Comparison of ENCODE assay signal across 10 cellular contexts in the genomic region with DNA sequence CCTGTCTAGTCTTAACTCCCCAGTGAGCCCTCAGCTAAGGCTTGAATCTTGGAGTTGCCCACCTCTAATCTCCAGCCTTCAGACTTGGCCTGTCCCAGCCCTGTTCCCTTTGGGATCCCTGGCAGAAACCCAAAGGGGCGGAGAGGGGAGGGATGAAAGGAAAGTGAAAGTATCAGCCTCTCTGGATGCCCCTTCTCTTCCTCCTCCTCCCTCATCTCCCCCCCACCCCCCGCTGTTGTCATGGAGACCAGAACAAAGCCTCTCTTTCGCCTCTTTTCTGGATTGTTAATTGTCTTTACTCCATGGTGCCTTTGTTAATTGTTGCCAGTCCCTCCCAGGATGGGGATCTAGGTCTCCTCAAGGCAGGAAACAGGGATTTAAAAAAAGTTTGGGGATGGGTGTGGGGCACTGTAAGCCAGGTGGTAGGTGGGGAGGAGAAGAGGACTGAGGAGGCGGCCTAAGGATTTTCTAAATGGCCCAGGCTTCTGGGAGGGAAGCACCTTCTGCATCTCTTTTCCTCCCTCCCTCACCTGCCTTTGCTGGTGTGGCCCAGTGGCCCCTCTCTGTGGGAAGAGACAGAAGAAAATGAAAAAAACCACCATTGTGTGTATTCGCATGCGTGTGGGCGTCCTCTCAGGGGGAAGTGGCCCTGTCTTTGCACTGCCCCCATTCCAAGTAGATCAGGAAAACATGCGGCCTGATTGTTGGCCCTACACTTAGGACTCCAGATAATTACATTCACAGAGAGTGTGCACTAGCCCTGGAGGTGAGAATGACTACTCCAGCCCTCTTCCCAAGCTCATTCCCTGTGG. TPM values are rescaled to one million over a fixed set of nuclear protein-coding genes. Genes with fewer than 3 reads are reported as not detected.
DNase-seq lines count a peak whose midpoint lies in the region; ATAC-seq and TF ChIP-seq lines count a peak whose summit lies in the region.
"Had no signal": no experiment of that assay in that cellular context is flagged by ENCODE, and none has a peak within 500 bp of the region (broad histone marks: within the 10 kb centered on the region; RNA-seq: fewer than 3 reads in every experiment).

No MANE protein-coding gene starts in this region.

- H3K27ac Mint-ChIP-seq in activated naive CD8-positive, alpha-beta T cell treated with anti-CD3 and anti-CD28 coated beads, Interleukin-2, amount 50 U/mL, for 24 hours = no peak overlapping the region
- H3K27ac Mint-ChIP-seq: activated naive CD4-positive, alpha-beta T cell treated with anti-CD3 and anti-CD28 coated beads, Interleukin-2, amount 10 ng/mL, durations not matched to agents 7 days and 5 days had no signal

- peak in 1 of 2 donors; percentile 30 for TF ChIP-seq EP300 in tibial nerve (IDR thresholded peaks at IDR 0.05)

- ATAC-seq in activated naive CD8-positive, alpha-beta T cell treated with anti-CD3 and anti-CD28 coated beads, Interleukin-2, amount 50 U/mL, for 24 hours = no peak

- H3K27me3 ChIP-seq in tibial nerve = no peaks in the 10 kb centered on the region

- H3K4me1 Mint-ChIP-seq in activated naive CD8-positive, alpha-beta T cell treated with anti-CD3 and anti-CD28 coated beads, Interleukin-2, amount 50 U/mL, for 24 hours = peaks cover 9% of the 10 kb centered on the region
- H3K4me1 Mint-ChIP-seq: activated naive CD4-positive, alpha-beta T cell treated with anti-CD3 and anti-CD28 coated beads, Interleukin-2, amount 10 ng/mL, durations not matched to agents 7 days and 5 days had no signal

- TF ChIP-seq POLR2A in tibial nerve (IDR thresholded peaks at IDR 0.05) = no peak

- no peaks in the 10 kb centered on the region for H3K36me3 Mint-ChIP-seq in activated naive CD8-positive, alpha-beta T cell treated with anti-CD3 and anti-CD28 coated beads, Interleukin-2, amount 50 U/mL, for 24 hours (ENCODE audit: low read depth)
- H3K36me3 Mint-ChIP-seq: activated naive CD4-positive, alpha-beta T cell treated with anti-CD3 and anti-CD28 coated beads, Interleukin-2, amount 10 ng/mL, durations not matched to agents 7 days and 5 days had no signal

- TF ChIP-seq CTCF in astrocyte of the spinal cord (IDR thresholded peaks at IDR 0.05; ENCODE audit: low read depth, low read length) = no peak
- no peak for TF ChIP-seq CTCF in tibial nerve (IDR thresholded peaks at IDR 0.05)

- H3K4me3 Mint-ChIP-seq in activated naive CD8-positive, alpha-beta T cell treated with anti-CD3 and anti-CD28 coated beads, Interleukin-2, amount 50 U/mL, for 24 hours = no peak overlapping the region
- H3K4me3 Mint-ChIP-seq: activated naive CD4-positive, alpha-beta T cell treated with anti-CD3 and anti-CD28 coated beads, Interleukin-2, amount 10 ng/mL, durations not matched to agents 7 days and 5 days had no signal

- H3K36me3 ChIP-seq in tibial nerve = no peaks in the 10 kb centered on the region

- peaks cover 5% of the 10 kb centered on the region for H3K27me3 Mint-ChIP-seq in activated naive CD8-positive, alpha-beta T cell treated with anti-CD3 and anti-CD28 coated beads, Interleukin-2, amount 50 U/mL, for 24 hours

- WGBS in tibial nerve, 2 donors = 27% methylated on average over 8 of the region's 8 CpGs

- peak overlapping the region; percentile 49 to 86 (median 72) for H3K27ac ChIP-seq in tibial nerve
- H3K27ac ChIP-seq: SK-N-MC had no signal

- in situ Hi-C loops in astrocyte of the spinal cord (cut with HindIII; ENCODE audit: low sequenced_read_pairs) = no loop called here

- peaks cover 5% of the 10 kb centered on the region for H3K9me3 Mint-ChIP-seq in activated naive CD8-positive, alpha-beta T cell treated with anti-CD3 and anti-CD28 coated beads, Interleukin-2, amount 50 U/mL, for 24 hours
- H3K9me3 Mint-ChIP-seq: activated naive CD4-positive, alpha-beta T cell treated with anti-CD3 and anti-CD28 coated beads, Interleukin-2, amount 10 ng/mL, durations not matched to agents 7 days and 5 days had no signal

- peaks cover 0 to 29% (median 5%) of the 10 kb centered on the region in 4 donors for H3K4me1 ChIP-seq in tibial nerve

- H3K4me3 ChIP-seq in astrocyte of the spinal cord (ENCODE audit: low read depth, low read length) (no peak overlapping the region), tibial nerve (peak overlapping the region in 1 of 4 donors; percentile 27)
- H3K4me3 ChIP-seq: SK-N-MC had no signal

- DNase-seq in NCI-H1417 (lab: John Stamatoyannopoulos, UW) = peak in 2 of 3 experiments; percentile 40 to 63
- DNase-seq in NCI-H1417 treated with DMSO at 0.1 percent for 48 hours (lab: John Stamatoyannopoulos, UW) = no peak
- peak; percentile 27 for DNase-seq in astrocyte of the spinal cord (ENCODE audit: low read depth, low spot score)
- DNase-seq in iPS-NIHi11 (ENCODE audit: low spot score) = peak; percentile 81
- DNase-seq in tibial nerve (ENCODE audit: low spot score in 2 of 2) = peak in 1 of 2 donors; percentile 62
- no peak for DNase-seq in activated T-cell treated with anti-CD3 and anti-CD28 coated beads, Interleukin-2, amount 50 U/mL, for 48 hours
- DNase-seq in ecto neural progenitor cell (ENCODE audit: low spot score) = no peak
- DNase-seq in activated naive CD8-positive, alpha-beta T cell treated with anti-CD3 and anti-CD28 coated beads, Interleukin-2, amount 50 U/mL, for 24 hours = no peak
- DNase-seq: activated naive CD4-positive, alpha-beta T cell treated with anti-CD3 and anti-CD28 coated beads, Interleukin-2, amount 10 ng/mL, durations not matched to agents 7 days and 5 days had no signal

- no peaks in the 10 kb centered on the region for H3K9me3 ChIP-seq in tibial nerve

RNA-seq across cellular contexts. Expression of gene SOX13, which starts 7.5 kb away (rescaled TPM):
- 100 to 1,000 TPM in 3 of 4 donors, 10 to 100 TPM in 1; 51.8 to 108 (median 105) TPM for total RNA-seq in tibial nerve

Comparison
In these comparisons a context has a peak if more than half of its experiments do, and no peak if none do; other contexts are left out.
1. DNase-seq: peak in NCI-H1417 (2 of 3), astrocyte of the spinal cord (single experiment) and iPS-NIHi11 (single experiment); none in NCI-H1417 treated with DMSO at 0.1 percent for 48 hours (single experiment), activated T-cell treated with anti-CD3 and anti-CD28 coated beads, Interleukin-2, amount 50 U/mL, for 48 hours (0 of 2), ecto neural progenitor cell (single experiment) and activated naive CD8-positive, alpha-beta T cell treated with anti-CD3 and anti-CD28 coated beads, Interleukin-2, amount 50 U/mL, for 24 hours (single experiment).